Comparison of ENCODE assay signal across 1 cellular context in genomic region chr19:8004723-8005513, GRCh38.
TF ChIP-seq lines count a peak whose summit lies in the region.

No MANE protein-coding gene starts in this region.

TF ChIP-seq in HEK293, 187 proteins besides CTCF, POLR2A, EP300 and RAD21 (continued from another document and continues in another):
- TF ChIP-seq, protein P1, sequence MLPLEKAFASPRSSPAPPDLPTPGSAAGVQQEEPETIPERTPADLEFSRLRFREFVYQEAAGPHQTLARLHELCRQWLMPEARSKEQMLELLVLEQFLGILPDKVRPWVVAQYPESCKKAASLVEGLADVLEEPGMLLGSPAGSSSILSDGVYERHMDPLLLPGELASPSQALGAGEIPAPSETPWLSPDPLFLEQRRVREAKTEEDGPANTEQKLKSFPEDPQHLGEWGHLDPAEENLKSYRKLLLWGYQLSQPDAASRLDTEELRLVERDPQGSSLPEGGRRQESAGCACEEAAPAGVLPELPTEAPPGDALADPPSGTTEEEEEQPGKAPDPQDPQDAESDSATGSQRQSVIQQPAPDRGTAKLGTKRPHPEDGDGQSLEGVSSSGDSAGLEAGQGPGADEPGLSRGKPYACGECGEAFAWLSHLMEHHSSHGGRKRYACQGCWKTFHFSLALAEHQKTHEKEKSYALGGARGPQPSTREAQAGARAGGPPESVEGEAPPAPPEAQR (tag by site-specific recombination; IDR thresholded peaks at IDR 0.05): no peak
- TF ChIP-seq ZNF560 (tag by site-specific recombination; IDR thresholded peaks at IDR 0.05; ENCODE audit: borderline replicate concordance) (no peak), ZSCAN30 (tag by site-specific recombination; IDR thresholded peaks at IDR 0.05) (no peak), IKZF3 (tag by site-specific recombination; IDR thresholded peaks at IDR 0.05) (no peak), YY1 (tag by site-specific recombination; IDR thresholded peaks at IDR 0.05) (no peak), ZNF18 (tag by site-specific recombination; IDR thresholded peaks at IDR 0.05) (no peak), ZNF600 (tag by site-specific recombination; IDR thresholded peaks at IDR 0.05) (no peak), KLF9 (tag by site-specific recombination; IDR thresholded peaks at IDR 0.05; ENCODE audit: low read depth) (no peak), ZNF521 (tag by site-specific recombination; IDR thresholded peaks at IDR 0.05) (no peak), ZBTB21 (tag by site-specific recombination; IDR thresholded peaks at IDR 0.05) (no peak), ZNF341 (tag by site-specific recombination; IDR thresholded peaks at IDR 0.05; ENCODE audit: low read depth) (no peak), SP2 (tag by site-specific recombination; IDR thresholded peaks at IDR 0.05) (peak; percentile 45), ZNF76 (tag by site-specific recombination; IDR thresholded peaks at IDR 0.05; ENCODE audit: borderline replicate concordance, low read depth) (no peak), ZNF211 (tag by site-specific recombination; IDR thresholded peaks at IDR 0.05; ENCODE audit: low read depth) (no peak), ZNF239 (tag by site-specific recombination; IDR thresholded peaks at IDR 0.05) (no peak), AEBP2 (tag by site-specific recombination; IDR thresholded peaks at IDR 0.05; ENCODE audit: borderline replicate concordance) (no peak), ZNF169 (tag by site-specific recombination; IDR thresholded peaks at IDR 0.05) (no peak), ZNF184 (tag by site-specific recombination; IDR thresholded peaks at IDR 0.05) (no peak), ZNF48 (tag by site-specific recombination; IDR thresholded peaks at IDR 0.05) (no peak), PBX3 (CRISPR knock-in tag; IDR thresholded peaks at IDR 0.05) (no peak), ZNF416 (tag by site-specific recombination; IDR thresholded peaks at IDR 0.05) (no peak), KLF17 (tag by site-specific recombination; IDR thresholded peaks at IDR 0.05) (no peak), ZNF214 (tag by site-specific recombination; IDR thresholded peaks at IDR 0.05; ENCODE audit: borderline replicate concordance) (no peak), ZNF302 (tag by site-specific recombination; IDR thresholded peaks at IDR 0.05; ENCODE audit: low read depth) (no peak), ZNF292 (tag by site-specific recombination; IDR thresholded peaks at IDR 0.05; ENCODE audit: borderline replicate concordance, low read depth) (no peak), ZNF692 (tag by site-specific recombination; IDR thresholded peaks at IDR 0.05) (no peak), ZNF146 (tag by site-specific recombination; IDR thresholded peaks at IDR 0.05) (no peak), ZFHX2 (tag by site-specific recombination; conservative IDR thresholded peaks at IDR 0.05) (peak; percentile 96), INSM2 (tag by site-specific recombination; IDR thresholded peaks at IDR 0.05) (no peak), ZBTB49 (tag by site-specific recombination; IDR thresholded peaks at IDR 0.05; ENCODE audit: low read depth) (no peak), SP7 (tag by site-specific recombination; IDR thresholded peaks at IDR 0.05) (no peak), ZNF37A (tag by site-specific recombination; IDR thresholded peaks at IDR 0.05) (no peak), REPIN1 (tag by site-specific recombination; IDR thresholded peaks at IDR 0.05; ENCODE audit: low read depth) (no peak), ZNF791 (tag by site-specific recombination; IDR thresholded peaks at IDR 0.05) (no peak), KLF10 (tag by site-specific recombination; IDR thresholded peaks at IDR 0.05) (0 out of 2 replicates have a peak, but pooled peaks have one; percentile 27), ZNF707 (tag by site-specific recombination; IDR thresholded peaks at IDR 0.05) (no peak), ZNF530 (tag by site-specific recombination; IDR thresholded peaks at IDR 0.05; ENCODE audit: low read depth) (no peak), TCF7L2 (IDR thresholded peaks at IDR 0.05; ENCODE audit: borderline replicate concordance, low read depth, low read length) (no peak), ZNF175 (tag by site-specific recombination; IDR thresholded peaks at IDR 0.05) (no peak), ZIC2 (tag by site-specific recombination; IDR thresholded peaks at IDR 0.05) (no peak), ZNF561 (tag by site-specific recombination; IDR thresholded peaks at IDR 0.05; ENCODE audit: borderline replicate concordance) (no peak), ZNF433 (tag by site-specific recombination; IDR thresholded peaks at IDR 0.05; ENCODE audit: low read depth) (no peak), TRIM28 (IDR thresholded peaks at IDR 0.05; ENCODE audit: borderline replicate concordance, low read length) (no peak), ZNF777 (tag by site-specific recombination; IDR thresholded peaks at IDR 0.05; ENCODE audit: borderline replicate concordance) (no peak), ZNF114 (tag by site-specific recombination; IDR thresholded peaks at IDR 0.05) (no peak), ZNF792 (tag by site-specific recombination; IDR thresholded peaks at IDR 0.05) (no peak), SP3 (tag by site-specific recombination; IDR thresholded peaks at IDR 0.05) (peak; percentile 11; the same call in 1 of the 2 replicates), ZNF513 (tag by site-specific recombination; IDR thresholded peaks at IDR 0.05) (no peak), ZNF785 (tag by site-specific recombination; IDR thresholded peaks at IDR 0.05) (no peak), ZNF132 (tag by site-specific recombination; IDR thresholded peaks at IDR 0.05; ENCODE audit: borderline replicate concordance) (no peak), ZNF274 (IDR thresholded peaks at IDR 0.05; ENCODE audit: low read length) (no peak), ZNF274 (tag by site-specific recombination; IDR thresholded peaks at IDR 0.05; ENCODE audit: borderline replicate concordance) (no peak), GLI4 (tag by site-specific recombination; IDR thresholded peaks at IDR 0.05) (no peak), ZNF449 (tag by site-specific recombination; IDR thresholded peaks at IDR 0.05) (no peak), ZNF121 (tag by site-specific recombination; IDR thresholded peaks at IDR 0.05) (no peak)
- TF ChIP-seq, protein P2, sequence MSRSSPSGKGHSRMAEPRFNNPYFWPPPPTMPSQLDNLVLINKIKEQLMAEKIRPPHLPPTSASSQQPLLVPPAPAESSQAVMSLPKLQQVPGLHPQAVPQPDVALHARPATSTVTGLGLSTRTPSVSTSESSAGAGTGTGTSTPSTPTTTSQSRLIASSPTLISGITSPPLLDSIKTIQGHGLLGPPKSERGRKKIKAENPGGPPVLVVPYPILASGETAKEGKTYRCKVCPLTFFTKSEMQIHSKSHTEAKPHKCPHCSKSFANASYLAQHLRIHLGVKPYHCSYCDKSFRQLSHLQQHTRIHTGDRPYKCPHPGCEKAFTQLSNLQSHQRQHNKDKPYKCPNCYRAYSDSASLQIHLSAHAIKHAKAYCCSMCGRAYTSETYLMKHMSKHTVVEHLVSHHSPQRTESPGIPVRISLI (tag by site-specific recombination; IDR thresholded peaks at IDR 0.05): no peak
